26 cellular contexts compared by ENCODE assay signal in the genomic region with DNA sequence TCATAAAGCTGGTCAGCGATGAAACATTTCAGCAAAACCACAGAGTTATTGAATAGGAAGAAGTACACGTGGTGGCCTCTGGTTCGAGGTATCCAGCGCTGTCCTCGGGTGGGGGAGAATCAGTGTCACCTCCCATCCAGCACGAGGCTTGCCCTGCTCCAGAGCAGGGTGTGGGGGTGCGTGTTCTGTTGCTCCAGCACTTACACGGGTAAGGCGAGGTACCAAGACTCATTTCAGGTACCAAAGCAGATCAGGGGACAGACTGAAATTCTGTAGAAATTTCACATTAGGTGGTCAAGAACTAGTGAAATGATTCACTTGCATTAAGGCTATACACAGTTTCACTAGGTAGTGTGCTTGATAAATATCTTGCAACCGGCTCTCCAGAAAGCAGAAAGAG.
A peak's percentile ranks its signal among the peaks of the same experiment; 100 is the strongest.
DNase-seq lines count a peak whose midpoint lies in the region; FAIRE-seq and TF ChIP-seq lines count a peak whose summit lies in the region.
"Had no signal": no experiment of that assay in that cellular context is flagged by ENCODE, and none has a peak within 500 bp of the region (broad histone marks: within the 10 kb centered on the region; RNA-seq: fewer than 3 reads in every experiment).

No MANE protein-coding gene starts in this region.

- H3K9me3 ChIP-seq in A673 (ENCODE audit: low read depth, low read length, poor library complexity, severe bottlenecking) = no peaks in the 10 kb centered on the region

- no peaks in the 10 kb centered on the region for H3K36me3 Mint-ChIP-seq in osteocyte (ENCODE audit: unreplicated experiment)
- H3K36me3 Mint-ChIP-seq: CD8-positive, alpha-beta T cell had no signal

- no peak for FAIRE-seq in frontal cortex (lab: Jason Lieb, UNC)
- FAIRE-seq: G401.6, GM18507, HTR-8/SVneo had no signal

- H3K4me1 ChIP-seq in A673 (ENCODE audit: insufficient read depth, low read length, poor library complexity, severe bottlenecking) = no peaks in the 10 kb centered on the region

- no peaks in the 10 kb centered on the region for H3K36me3 ChIP-seq in A673 (ENCODE audit: insufficient read depth, low read length, poor library complexity, severe bottlenecking)

- H3K27ac Mint-ChIP-seq in osteocyte (ENCODE audit: unreplicated experiment) = no peak overlapping the region
- H3K27ac Mint-ChIP-seq: CD8-positive, alpha-beta T cell; GM23338 had no signal

- no peak overlapping the region for H3K4me3 ChIP-seq in A673 (ENCODE audit: low read depth, low read length, poor library complexity, severe bottlenecking)
- H3K4me3 ChIP-seq: GM23338 had no signal

- CTCF ChIA-PET in A673 (lab: Charles Lee) = no interaction called here

- no peak overlapping the region for H3K4me3 Mint-ChIP-seq in osteocyte (ENCODE audit: unreplicated experiment)
- H3K4me3 Mint-ChIP-seq: CD8-positive, alpha-beta T cell; GM23338 had no signal

- no TSS peak for BruUV-seq in A673 (replicated peaks; lab: Mats Ljungman, UMichigan)

- intact Hi-C loops in A673 (cut with micrococcal nuclease; ENCODE audit: unreplicated experiment) = no loop called here

- H3K27ac ChIP-seq in A673 (ENCODE audit: low read depth, low read length, poor library complexity, severe bottlenecking) = no peak overlapping the region
- H3K27ac ChIP-seq: RWPE1 had no signal

- H3K27me3 ChIP-seq in A673 (replicated peaks; ENCODE audit: insufficient read depth, low read depth, low read length, poor library complexity) = peaks cover 33% of the 10 kb centered on the region

- peaks cover 13% of the 10 kb centered on the region for H3K9me3 Mint-ChIP-seq in osteocyte (ENCODE audit: unreplicated experiment)
- H3K9me3 Mint-ChIP-seq: GM23338 had no signal

- TF ChIP-seq CTCF in osteocyte (IDR thresholded peaks at IDR 0.05) (no peak), A673 (conservative IDR thresholded peaks at IDR 0.05; ENCODE audit: low read depth, low read length) (no peak)

- H3K4me1 Mint-ChIP-seq in osteocyte (ENCODE audit: unreplicated experiment) = no peaks in the 10 kb centered on the region

- H3K27me3 Mint-ChIP-seq in osteocyte (ENCODE audit: unreplicated experiment) = no peaks in the 10 kb centered on the region

- POLR2A ChIA-PET in A673 (lab: Charles Lee; ENCODE audit: low non-redundant PET) = no interaction called here

- DNase-seq in activated effector memory CD4-positive, alpha-beta T cell treated with anti-CD3 and anti-CD28 coated beads, Interleukin-2, amount 50 U/mL, for 16 hours = peak; percentile 42
- no peak for DNase-seq in activated effector memory CD4-positive, alpha-beta T cell treated with Interleukin-2 at 50 U/mL for 16 hours
- peak; percentile 15 for DNase-seq in activated CD8-positive, alpha-beta memory T cell treated with anti-CD3 and anti-CD28 coated beads, Interleukin-2, amount 50 U/mL, for 48 hours
- DNase-seq in osteocyte (ENCODE audit: extremely low spot score, unreplicated experiment) (peak; percentile 63), frontal cortex (ENCODE audit: low spot score in 2 of 2) (no peak), A673 (ENCODE audit: low spot score) (no peak)
- DNase-seq in stimulated activated CD8-positive, alpha-beta memory T cell treated with anti-CD3 and anti-CD28 coated beads, Interleukin-4, amount 100 ng/mL, for 48 hours = no peak
- DNase-seq: 8988T; AML-193; C1 segment of cervical spinal cord; HCEC 1CT; KG1; NCI-H1105; NCI-H146; NCI-H2029; NCI-H2227 treated with DMSO at 0.1 percent for 48 hours; NCI-H510A treated with DMSO at 0.1 percent for 48 hours; NCI-H748 treated with DMSO at 0.1 percent for 48 hours; NK-92 treated with Interleukin-12 subunit alpha and Interleukin-12 subunit beta, amount 100 ng/mL, for 24 hours; SIG-M5 had no signal

Comparison
In these comparisons a context has a peak if more than half of its experiments do, and no peak if none do; other contexts are left out.
1. DNase-seq: peak in activated effector memory CD4-positive, alpha-beta T cell treated with anti-CD3 and anti-CD28 coated beads, Interleukin-2, amount 50 U/mL, for 16 hours (single experiment), activated CD8-positive, alpha-beta memory T cell treated with anti-CD3 and anti-CD28 coated beads, Interleukin-2, amount 50 U/mL, for 48 hours (single experiment) and osteocyte (single experiment); none in activated effector memory CD4-positive, alpha-beta T cell treated with Interleukin-2 at 50 U/mL for 16 hours (single experiment), stimulated activated CD8-positive, alpha-beta memory T cell treated with anti-CD3 and anti-CD28 coated beads, Interleukin-4, amount 100 ng/mL, for 48 hours (single experiment), frontal cortex (0 of 2) and A673 (single experiment).